11 cellular contexts compared by ENCODE assay signal in genomic region chr14:94581127-94581999, GRCh38. TPM values are rescaled to one million over a fixed set of nuclear protein-coding genes. Genes with fewer than 3 reads are reported as not detected.
DNase-seq lines count a peak whose midpoint lies in the region; ATAC-seq and TF ChIP-seq lines count a peak whose summit lies in the region.
"Had no signal": no experiment of that assay in that cellular context is flagged by ENCODE, and none has a peak within 500 bp of the region (broad histone marks: within the 10 kb centered on the region; RNA-seq: fewer than 3 reads in every experiment).

Gene SERPINA5 (plus strand): TSS chr14:94581426. CDS start chr14:94587363, 5,937 bp downstream.

- no peaks in the 10 kb centered on the region for H3K36me3 ChIP-seq in stomach

- DNase-seq in HuH-7.5 (ENCODE audit: low spot score), result peak; percentile 73
- no peak for DNase-seq in coronary artery (ENCODE audit: low spot score)
- peak; percentile 4 for DNase-seq in kidney glomerular epithelial cell (lab: John Stamatoyannopoulos, UW)
- DNase-seq in stomach, result peak; percentile 88
- DNase-seq in central memory CD4-positive, alpha-beta T cell, result no peak
- no peak for DNase-seq in activated gamma-delta T cell (lab: John Stamatoyannopoulos, UW)
- no peak for DNase-seq in amniotic stem cell (lab: John Stamatoyannopoulos, UW)
- DNase-seq: MM.1S; NK-92 treated with Interleukin-12 subunit alpha and Interleukin-12 subunit beta, amount 100 ng/mL, for 24 hours had no signal

- H3K4me1 ChIP-seq in stomach, result peaks cover 8 to 21% (median 13%) of the 10 kb centered on the region in 4 donors

- no peaks in the 10 kb centered on the region for H3K9me3 ChIP-seq in stomach

- ATAC-seq in GM21381 (IDR thresholded peaks at IDR 0.05; ENCODE audit: unreplicated experiment), result no peak

- no peak for TF ChIP-seq POLR2A in stomach (IDR thresholded peaks at IDR 0.05)

- H3K4me3 ChIP-seq in coronary artery (peak within 1 kb of the TSS; percentile 6), stomach (no peak within 1 kb of the TSS)

- no peak for TF ChIP-seq CTCF in coronary artery (IDR thresholded peaks at IDR 0.05)
- no peak for TF ChIP-seq CTCF in stomach (IDR thresholded peaks at IDR 0.05)

- H3K27ac ChIP-seq in coronary artery (peak within 1 kb of the TSS in 1 of 2 donors; percentile 68), stomach (peak within 1 kb of the TSS; percentile 20 to 64 (median 44))

- H3K27me3 ChIP-seq in stomach, result no peaks in the 10 kb centered on the region

- 25 to 40% (median 31%) methylated on average over 18 of the region's 18 CpGs for WGBS in stomach, 5 donors

- intact Hi-C loops in stomach (cut with DNase I; ENCODE audit: low total_unique reads), result no loop called here

- TF ChIP-seq EP300 in stomach (IDR thresholded peaks at IDR 0.05), result no peak

RNA-seq across cellular contexts. Expression of gene SERPINA5, which starts in this region (rescaled TPM):
- total RNA-seq in stomach, result 10 to 100 TPM in 1 of 5 donors, 1 to 10 TPM in 2, not detected in 2; 1.7 to 10.7 (median 3.1) TPM
- polyA plus RNA-seq in stomach, result 1 to 10 TPM; 2.7 to 5.9 (median 4.6) TPM
- total RNA-seq: T-helper 2 cell treated with Interferon-gamma antibody and Interleukin-4, amounts not matched to agents 100 ng/mL and 5 ng/mL, for 36 hours had no signal

Comparison
In these comparisons a context has a peak if more than half of its experiments do, and no peak if none do; other contexts are left out.
1. DNase-seq: peak in HuH-7.5 (single experiment), kidney glomerular epithelial cell (single experiment) and stomach (single experiment); none in coronary artery (single experiment), central memory CD4-positive, alpha-beta T cell (single experiment), activated gamma-delta T cell (single experiment) and amniotic stem cell (single experiment).